8 cellular contexts compared by ENCODE assay signal in the genomic region with DNA sequence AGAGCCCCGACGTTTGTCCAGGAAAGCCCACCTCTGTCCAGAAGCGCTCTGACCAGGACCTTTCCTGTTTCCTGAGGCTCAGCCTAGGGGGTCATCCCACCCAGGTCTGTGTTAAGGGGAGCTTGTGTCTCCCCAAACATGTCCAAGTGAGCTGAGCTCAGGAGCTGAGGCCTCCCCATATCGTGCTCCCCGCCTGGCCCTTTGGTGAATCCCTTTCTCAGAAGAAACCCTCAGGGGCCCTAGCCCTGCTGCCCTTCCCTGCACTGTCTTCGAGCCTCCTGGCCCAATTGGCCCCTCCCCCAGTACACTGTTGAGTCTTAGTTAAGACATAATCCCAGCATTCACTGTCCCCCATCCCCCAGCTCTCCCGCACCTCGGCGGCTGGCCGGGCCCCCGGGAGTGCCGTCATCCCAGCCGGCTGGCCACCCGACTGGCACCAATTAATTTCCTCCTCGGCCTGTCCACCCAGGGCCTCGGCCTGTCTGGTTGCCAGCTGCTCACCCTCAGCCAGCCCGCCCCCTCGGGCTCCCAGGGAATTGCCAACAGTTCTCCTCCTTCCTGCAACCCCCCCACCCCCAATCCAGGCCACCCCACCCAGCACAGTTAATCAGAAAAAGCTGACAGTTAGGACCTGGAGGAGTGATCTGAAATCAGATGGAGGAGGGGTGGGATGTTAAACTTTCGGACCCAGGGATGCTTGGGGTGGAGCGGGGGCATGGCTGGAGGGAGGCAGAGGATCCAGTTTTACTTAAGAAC. TPM values are rescaled to one million over a fixed set of nuclear protein-coding genes. Genes with fewer than 3 reads are reported as not detected.
DNase-seq lines count a peak whose midpoint lies in the region; ATAC-seq, FAIRE-seq and TF ChIP-seq lines count a peak whose summit lies in the region.

No MANE protein-coding gene starts in this region.

- TF ChIP-seq EP300 in SK-N-SH (IDR thresholded peaks at IDR 0.05; ENCODE audit: borderline replicate concordance in 1 of 2, low read depth in 1 of 2, low read length in 1 of 2) = peak; percentile 66 to 85; a peak in 3 of 4 replicates

- H4K20me1 ChIP-seq in SK-N-SH (ENCODE audit: insufficient read depth) = no peaks in the 10 kb centered on the region

- H3K9me3 Mint-ChIP-seq in CD14-positive monocyte = peaks cover 0 to 5% (median 0%) of the 10 kb centered on the region in 7 donors

- H3K9ac ChIP-seq in SK-N-SH = peak overlapping the region; percentile 74

- H3K4me1 ChIP-seq in SK-N-SH (ENCODE audit: control insufficient read depth in 1 of 2, insufficient read depth in 2 of 2, low read depth in 1 of 2, low read length in 1 of 2) = peaks cover 28 to 35% of the 10 kb centered on the region in 2 experiments; a peak in 3 of 4 replicates

- CTCF ChIA-PET in SK-N-SH (lab: Yijun Ruan, JAX) = interaction anchor here (0.9 to 2.4 kb wide), 7 partner anchors 8 to 199 kb away, joined by 3 to 11 read pairs (median 4); a partner anchor contains a TSS

- H3K36me3 ChIP-seq in SK-N-SH (replicated peaks in 1 of 2; ENCODE audit: control insufficient read depth in 1 of 2, insufficient read depth in 2 of 2, low read length in 1 of 2) = no peaks in the 10 kb centered on the region

- no peak for FAIRE-seq in GM12892 (lab: Jason Lieb, UNC)

- no peaks in the 10 kb centered on the region for H3K9me3 ChIP-seq in SK-N-SH

- no peaks in the 10 kb centered on the region for H3K9me2 ChIP-seq in SK-N-SH

- H3K4me2 ChIP-seq in SK-N-SH = peak overlapping the region; percentile 89

- no peaks in the 10 kb centered on the region for H3K27me3 Mint-ChIP-seq in CD14-positive monocyte (ENCODE audit: low read depth in 3 of 3)

- no peaks in the 10 kb centered on the region for H3K36me3 Mint-ChIP-seq in CD14-positive monocyte

- TF ChIP-seq RAD21 in SK-N-SH (IDR thresholded peaks at IDR 0.05; ENCODE audit: low read length) = no peak

- TF ChIP-seq CTCF in CD14-positive monocyte (IDR thresholded peaks at IDR 0.05) (no peak), SK-N-SH (IDR thresholded peaks at IDR 0.05) (no peak), astrocyte of the spinal cord (IDR thresholded peaks at IDR 0.05; ENCODE audit: low read depth, low read length) (no peak)

- no peak for TF ChIP-seq POLR2A in GM12892 (IDR thresholded peaks at IDR 0.05; ENCODE audit: low read depth, low read length)

- DNase-seq in CD14-positive monocyte (ENCODE audit: low spot score) = no peak
- DNase-seq in HT-29 (ENCODE audit: low spot score) = peak; percentile 75
- DNase-seq in SK-N-SH = peak; percentile 94
- peak; percentile 85 for DNase-seq in astrocyte of the spinal cord (ENCODE audit: low read depth, low spot score)
- peak in 42 of 51 donors; percentile 11 to 82 (median 54) for DNase-seq in hypothalamus (lab: John Stamatoyannopoulos, UW)
- DNase-seq in renal cortical epithelial cell (ENCODE audit: low read depth) = peak; percentile 76
- no peak for DNase-seq in GM12892 (ENCODE audit: insufficient read length)

- peak overlapping the region; percentile 97 to 100 for H3K27ac ChIP-seq in SK-N-SH (ENCODE audit: low read depth in 2 of 2, low read length in 1 of 2)

- no peak for ATAC-seq in HG03378 (IDR thresholded peaks at IDR 0.05; ENCODE audit: unreplicated experiment)

- POLR2A ChIA-PET in SK-N-SH (lab: Yijun Ruan, JAX) = interaction anchor here (0.6 to 5.2 kb wide), 12 partner anchors 9 to 683 kb away, joined by 3 to 73 read pairs (median 3); a partner anchor contains a TSS

- peaks cover 18% of the 10 kb centered on the region; the same call in 1 of the 2 replicates for H3K79me2 ChIP-seq in SK-N-SH (ENCODE audit: insufficient read depth)

- H3K27ac Mint-ChIP-seq in CD14-positive monocyte = peak overlapping the region; percentile 82 to 98 (median 92)

- H3K4me1 Mint-ChIP-seq in CD14-positive monocyte = peaks cover 67% of the 10 kb centered on the region

- intact Hi-C loops in CD14-positive monocyte (cut with micrococcal nuclease) = loop anchor here in 1 of 2 donors (5.0 kb wide), 1 partner anchor 44 kb away; no protein-coding TSS in a partner anchor

- 3% methylated on average over 17 of the region's 20 CpGs for WGBS in SK-N-SH (ENCODE audit: low lambda C conversion rate)

- H3K4me3 ChIP-seq in SK-N-SH (ENCODE audit: low read depth in 2 of 2, low read length in 1 of 2) = peak overlapping the region; percentile 32 to 58
- H3K4me3 ChIP-seq in astrocyte of the spinal cord (ENCODE audit: low read depth, low read length) = peak overlapping the region; percentile 12

- peaks cover 53% of the 10 kb centered on the region for H3F3A ChIP-seq in SK-N-SH (replicated peaks; ENCODE audit: insufficient read depth)

- H2AFZ ChIP-seq in SK-N-SH (ENCODE audit: low read depth) = peak overlapping the region; percentile 38; the same call in 1 of the 2 replicates

- in situ Hi-C loops in astrocyte of the spinal cord (cut with HindIII; ENCODE audit: low sequenced_read_pairs) = no loop called here

- no peaks in the 10 kb centered on the region for H3K27me3 ChIP-seq in SK-N-SH (ENCODE audit: insufficient read depth)

- H3K4me3 Mint-ChIP-seq in CD14-positive monocyte = peak overlapping the region; percentile 76 to 87

TF ChIP-seq in SK-N-SH, 30 proteins besides CTCF, POLR2A, EP300 and RAD21 (continues in another document):
- TF ChIP-seq FOSL2 (IDR thresholded peaks at IDR 0.05; ENCODE audit: borderline replicate concordance, low read depth) (peak; percentile 41; the same call in 1 of the 2 replicates), RXRA (IDR thresholded peaks at IDR 0.05; ENCODE audit: borderline replicate concordance, low read depth) (peak; percentile 82; the same call in 1 of the 2 replicates), FOXJ3 (CRISPR knock-in tag; IDR thresholded peaks at IDR 0.05) (peak; percentile 10; the same call in 1 of the 2 replicates), NFIC (IDR thresholded peaks at IDR 0.05; ENCODE audit: borderline replicate concordance) (peak; percentile 85), YY1 (IDR thresholded peaks at IDR 0.05; ENCODE audit: low read depth) (no peak), ELF1 (IDR thresholded peaks at IDR 0.05) (no peak), TEAD4 (IDR thresholded peaks at IDR 0.05; ENCODE audit: borderline replicate concordance, insufficient read depth) (peak; percentile 60; the same call in 1 of the 2 replicates), NRF1 (IDR thresholded peaks at IDR 0.05; ENCODE audit: low read depth, low read length) (no peak), CHD2 (IDR thresholded peaks at IDR 0.05; ENCODE audit: low read length, partially characterized antibody) (peak; percentile 93), TAF1 (IDR thresholded peaks at IDR 0.05; ENCODE audit: borderline replicate concordance, low read depth, low read length) (peak; percentile 52; the same call in 1 of the 2 replicates), RCOR1 (IDR thresholded peaks at IDR 0.05; ENCODE audit: low read length) (peak; percentile 76; the same call in 1 of the 2 replicates), SMC3 (IDR thresholded peaks at IDR 0.05; ENCODE audit: low read depth, low read length) (no peak), FOXM1 (IDR thresholded peaks at IDR 0.05; ENCODE audit: low read depth) (peak; percentile 20; the same call in 1 of the 2 replicates), POLR2AphosphoS5 (IDR thresholded peaks at IDR 0.05; ENCODE audit: low read depth, low read length) (peak; percentile 80; the same call in 1 of the 2 replicates), GABPA (IDR thresholded peaks at IDR 0.05; ENCODE audit: low read depth) (no peak)
- TF ChIP-seq, protein P1, sequence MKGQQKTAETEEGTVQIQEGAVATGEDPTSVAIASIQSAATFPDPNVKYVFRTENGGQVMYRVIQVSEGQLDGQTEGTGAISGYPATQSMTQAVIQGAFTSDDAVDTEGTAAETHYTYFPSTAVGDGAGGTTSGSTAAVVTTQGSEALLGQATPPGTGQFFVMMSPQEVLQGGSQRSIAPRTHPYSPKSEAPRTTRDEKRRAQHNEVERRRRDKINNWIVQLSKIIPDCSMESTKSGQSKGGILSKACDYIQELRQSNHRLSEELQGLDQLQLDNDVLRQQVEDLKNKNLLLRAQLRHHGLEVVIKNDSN (IDR thresholded peaks at IDR 0.05; ENCODE audit: borderline replicate concordance, low read depth) = no peak; the same call in 1 of the 2 replicates
- TF ChIP-seq, protein P2, sequence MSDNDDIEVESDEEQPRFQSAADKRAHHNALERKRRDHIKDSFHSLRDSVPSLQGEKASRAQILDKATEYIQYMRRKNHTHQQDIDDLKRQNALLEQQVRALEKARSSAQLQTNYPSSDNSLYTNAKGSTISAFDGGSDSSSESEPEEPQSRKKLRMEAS (IDR thresholded peaks at IDR 0.05; ENCODE audit: low read depth) = peak; percentile 64; the same call in 1 of the 2 replicates

RNA-seq across cellular contexts. Expression of a gene that starts 13.6 kb away (rescaled TPM):
- polyA plus RNA-seq in CD14-positive monocyte (100 to 1,000 TPM; 355 to 601 TPM), SK-N-SH (2012; rRNA removed) (55.7 and 115 TPM in 2 replicates)
- 144 and 159 TPM in 2 replicates for total RNA-seq in HT-29 (2014; rRNA removed; shearing (Covaris generic))
- polyA plus RNA-seq in SK-N-SH (2012; cell fraction: cytosol; rRNA removed) = 56.1 and 82.2 TPM in 2 replicates
- polyA plus RNA-seq in SK-N-SH (2012; cell fraction: nucleus; rRNA removed) = 210 and 342 TPM in 2 replicates
- total RNA-seq in renal cortical epithelial cell = 15.6 and 27.9 TPM in 2 replicates
- 33.5 TPM for polyA plus RNA-seq in GM12892 (2012; ENCODE audit: missing spikeins)

RNA-seq across cellular contexts. Expression of a gene that starts 13.6 kb away (rescaled TPM):
- polyA plus RNA-seq in CD14-positive monocyte (100 to 1,000 TPM; 158 to 172 TPM), SK-N-SH (2012; rRNA removed) (143 and 163 TPM in 2 replicates)
- 86.0 and 102 TPM in 2 replicates for total RNA-seq in HT-29 (2014; rRNA removed; shearing (Covaris generic))
- 105 and 124 TPM in 2 replicates for polyA plus RNA-seq in SK-N-SH (2012; cell fraction: cytosol; rRNA removed)
- 322 and 532 TPM in 2 replicates for polyA plus RNA-seq in SK-N-SH (2012; cell fraction: nucleus; rRNA removed)
- total RNA-seq in renal cortical epithelial cell = 37.1 and 67.0 TPM in 2 replicates
- 31.0 TPM for polyA plus RNA-seq in GM12892 (2012; ENCODE audit: missing spikeins)

RNA-seq across cellular contexts. Expression of a gene that starts 45.7 kb away (rescaled TPM):
- polyA plus RNA-seq in CD14-positive monocyte (1 to 10 TPM; 1.1 to 2.2 TPM), SK-N-SH (2012; rRNA removed) (72.8 and 127 TPM in 2 replicates)
- total RNA-seq in HT-29 (2014; rRNA removed; shearing (Covaris generic)) = 130 and 133 TPM in 2 replicates
- polyA plus RNA-seq in SK-N-SH (2012; cell fraction: cytosol; rRNA removed) = 36.3 and 58.8 TPM in 2 replicates
- 107 and 113 TPM in 2 replicates for polyA plus RNA-seq in SK-N-SH (2012; cell fraction: nucleus; rRNA removed)
- 36.5 and 119 TPM in 2 replicates for total RNA-seq in renal cortical epithelial cell
- polyA plus RNA-seq in GM12892 (2012; ENCODE audit: missing spikeins) = 8.5 TPM

RNA-seq across cellular contexts. Expression of a gene that starts 47.2 kb away (rescaled TPM):
- 10 to 100 TPM; 14.5 TPM for polyA plus RNA-seq in CD14-positive monocyte
- total RNA-seq in HT-29 (2014; rRNA removed; shearing (Covaris generic)) = 52.8 and 59.8 TPM in 2 replicates
- 60.9 and 64.9 TPM in 2 replicates for polyA plus RNA-seq in SK-N-SH (2012; rRNA removed)
- 15.7 and 22.8 TPM in 2 replicates for polyA plus RNA-seq in SK-N-SH (2012; cell fraction: cytosol; rRNA removed)
- 485 and 635 TPM in 2 replicates for polyA plus RNA-seq in SK-N-SH (2012; cell fraction: nucleus; rRNA removed)
- total RNA-seq in renal cortical epithelial cell = 30.0 and 32.8 TPM in 2 replicates
- 39.1 TPM for polyA plus RNA-seq in GM12892 (2012; ENCODE audit: missing spikeins)

Comparison
In these comparisons a context has a peak if more than half of its experiments do, and no peak if none do; other contexts are left out.
1. DNase-seq: peak in HT-29 (single experiment), SK-N-SH (single experiment), astrocyte of the spinal cord (single experiment), hypothalamus (42 of 51) and renal cortical epithelial cell (single experiment); none in CD14-positive monocyte (single experiment) and GM12892 (single experiment).